4 cellular contexts compared by ENCODE assay signal in genomic region chr17:22503322-22503899, GRCh38.
"Had no signal": no experiment of that assay in that cellular context is flagged by ENCODE, and none has a peak within 500 bp of the region (broad histone marks: within the 10 kb centered on the region; RNA-seq: fewer than 3 reads in every experiment).

No MANE protein-coding gene starts in this region.

- H3K4me3 ChIP-seq: GM23338 had no signal

- DNase-seq: H9, HCEC 1CT, IMR-90 had no signal
